In the genomic region with DNA sequence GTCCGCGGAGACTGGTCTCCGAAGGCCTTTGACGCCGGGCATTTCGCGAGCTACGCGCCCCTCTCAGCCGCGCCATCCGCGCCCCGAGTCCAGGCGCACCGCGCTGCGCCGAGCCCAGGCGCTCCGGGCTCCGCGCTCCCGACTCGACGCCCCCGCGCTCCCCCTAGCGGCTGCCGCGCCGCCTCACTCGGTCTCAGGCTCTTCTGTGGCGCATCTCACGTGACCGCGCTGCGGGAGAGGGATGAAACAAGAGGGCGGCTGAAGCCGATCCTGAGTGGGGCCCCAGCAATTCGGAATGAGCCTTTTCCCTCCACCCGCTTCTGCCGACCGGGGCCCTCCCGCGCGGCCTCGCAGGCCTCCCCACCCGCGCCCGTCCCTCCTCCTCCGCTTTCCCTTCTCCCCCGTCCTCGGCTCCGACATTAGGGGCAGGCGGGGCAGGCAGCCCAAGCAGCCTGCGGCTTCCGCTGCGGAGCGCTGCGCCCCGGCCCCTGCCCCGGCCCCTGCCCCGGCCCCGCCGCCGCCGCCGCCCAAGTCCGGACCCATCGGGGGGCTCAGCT, we compare ENCODE assay signal across 8 cellular contexts. TPM values are rescaled to one million over a fixed set of nuclear protein-coding genes. Genes with fewer than 3 reads are reported as not detected.
DNase-seq lines count a peak whose midpoint lies in the region; ATAC-seq, FAIRE-seq and TF ChIP-seq lines count a peak whose summit lies in the region.

No MANE protein-coding gene starts in this region.

- peak; percentile 87 for FAIRE-seq in GM12892 (lab: Jason Lieb, UNC)

- DNase-seq in GM12892 (ENCODE audit: insufficient read length) (peak; percentile 83), NCI-H1105 treated with DMSO at 0.1 percent for 48 hours (lab: John Stamatoyannopoulos, UW) (peak; percentile 78), T-helper 1 cell (peak; percentile 80 to 93 (median 89)), hepatic stellate cell (ENCODE audit: low spot score) (peak; percentile 90), retina (peak; percentile 96), OCI-M2 (lab: John Stamatoyannopoulos, UW; ENCODE audit: unreplicated experiment) (no peak)

- ATAC-seq in HG02759 (IDR thresholded peaks at IDR 0.05; ENCODE audit: unreplicated experiment), result peak; percentile 92

- peak overlapping the region; percentile 78 for H3K27ac ChIP-seq in angular gyrus (ENCODE audit: low read depth, low read length)

- peak; percentile 52; the same call in 1 of the 2 replicates for TF ChIP-seq POLR2A in GM12892 (IDR thresholded peaks at IDR 0.05; ENCODE audit: low read depth, low read length)

RNA-seq across cellular contexts. Expression of gene AMZ2, which starts 42.5 kb away (rescaled TPM):
- 118 TPM for polyA plus RNA-seq in GM12892 (2012; ENCODE audit: missing spikeins)
